1 cellular context compared by ENCODE assay signal in genomic region chr1:27659497-27660299, GRCh38.
A peak's percentile ranks its signal among the peaks of the same experiment; 100 is the strongest.
TF ChIP-seq lines count a peak whose summit lies in the region.

No MANE protein-coding gene starts in this region.

TF ChIP-seq in K562, 482 proteins besides CTCF, POLR2A, EP300 and RAD21 (continues in another document):
- TF ChIP-seq E2F6 (IDR thresholded peaks at IDR 0.05; ENCODE audit: borderline replicate concordance in 1 of 2, extremely low read depth in 1 of 2, insufficient read depth in 1 of 2, insufficient read length in 1 of 2, low read depth in 1 of 2, low read length in 1 of 2, poor library complexity in 1 of 2, severe bottlenecking in 1 of 2): peak; percentile 27 to 51
- TF ChIP-seq PBX2 (CRISPR knock-in tag; IDR thresholded peaks at IDR 0.05; ENCODE audit: low read depth): peak; percentile 41; the same call in 1 of the 2 replicates
- TF ChIP-seq PBX2 (tag; conservative IDR thresholded peaks at IDR 0.05; ENCODE audit: low read depth): 0 out of 2 replicates have a peak, but pooled peaks have one; percentile 13
- no peak for TF ChIP-seq ID3 (CRISPR knock-in tag; IDR thresholded peaks at IDR 0.05)
- TF ChIP-seq ID3 (tag; IDR thresholded peaks at IDR 0.05): no peak
- peak; percentile 71 for TF ChIP-seq ZBTB12 (CRISPR knock-in tag; IDR thresholded peaks at IDR 0.05)
- TF ChIP-seq ATF7 (IDR thresholded peaks at IDR 0.05): peak; percentile 86
- 0 out of 2 replicates have a peak, but pooled peaks have one; percentile 38 for TF ChIP-seq KHSRP (IDR thresholded peaks at IDR 0.05)
- 0 out of 4 replicates have a peak, but pooled peaks of 1 of the 2 experiments have one; percentile 15 for TF ChIP-seq ZMIZ1 (IDR thresholded peaks at IDR 0.05; ENCODE audit: low read depth in 2 of 2, low read length in 2 of 2)
- no peak for TF ChIP-seq KAT2B (IDR thresholded peaks at IDR 0.05; ENCODE audit: low read depth, low read length)
- peak; percentile 49; the same call in 1 of the 2 replicates for TF ChIP-seq KLF13 (tag; IDR thresholded peaks at IDR 0.05; ENCODE audit: borderline replicate concordance, low read depth)
- no peak for TF ChIP-seq CSDE1 (IDR thresholded peaks at IDR 0.05)
- no peak for TF ChIP-seq GTF2E2 (tag; IDR thresholded peaks at IDR 0.05)
- no peak for TF ChIP-seq HLTF (IDR thresholded peaks at IDR 0.05)
- TF ChIP-seq MEF2A (IDR thresholded peaks at IDR 0.05; ENCODE audit: control insufficient read depth, low read depth, low read length): peak; percentile 63; the same call in 1 of the 2 replicates
- peak; percentile 56; the same call in 1 of the 2 replicates for TF ChIP-seq TFAP4 (CRISPR knock-in tag; IDR thresholded peaks at IDR 0.05; ENCODE audit: borderline replicate concordance)
- TF ChIP-seq CCNT2 (IDR thresholded peaks at IDR 0.05; ENCODE audit: borderline replicate concordance, extremely low read depth, insufficient read length, low read depth, low read length): peak; percentile 58
- peak; percentile 93 for TF ChIP-seq ZBTB7A (IDR thresholded peaks at IDR 0.05; ENCODE audit: borderline replicate concordance, control insufficient read depth, low read depth, low read length)
- 0 out of 2 replicates have a peak, but pooled peaks have one; percentile 27 for TF ChIP-seq SMARCA4 (IDR thresholded peaks at IDR 0.05)
- peak; percentile 85 for TF ChIP-seq CREB1 (IDR thresholded peaks at IDR 0.05)
- TF ChIP-seq CREB1 (CRISPR knock-in tag; IDR thresholded peaks at IDR 0.05): peak; percentile 90
- 0 out of 2 replicates have a peak, but pooled peaks have one; percentile 35 for TF ChIP-seq ZNF395 (CRISPR knock-in tag; IDR thresholded peaks at IDR 0.05)
- TF ChIP-seq SP1 (CRISPR knock-in tag; IDR thresholded peaks at IDR 0.05): peak; percentile 90
- TF ChIP-seq SRF (CRISPR knock-in tag; IDR thresholded peaks at IDR 0.05): peak in 1 of 2 experiments; percentile 56; a peak in 1 of 4 replicates
- TF ChIP-seq PHF8 (IDR thresholded peaks at IDR 0.05; ENCODE audit: borderline replicate concordance, low read length): peak; percentile 76; the same call in 1 of the 2 replicates
- peak; percentile 42; the same call in 1 of the 2 replicates for TF ChIP-seq HNRNPL (IDR thresholded peaks at IDR 0.05; ENCODE audit: low read depth, low read length)
- no peak for TF ChIP-seq ZKSCAN8 (CRISPR knock-in tag; IDR thresholded peaks at IDR 0.05)
- TF ChIP-seq ILF3 (IDR thresholded peaks at IDR 0.05; ENCODE audit: borderline replicate concordance): no peak
- TF ChIP-seq SMARCA5 (IDR thresholded peaks at IDR 0.05): 0 out of 2 replicates have a peak, but pooled peaks have one; percentile 30
- TF ChIP-seq ZFX (CRISPR knock-in tag; IDR thresholded peaks at IDR 0.05): peak; percentile 70
- TF ChIP-seq ATF1 (CRISPR knock-in tag; IDR thresholded peaks at IDR 0.05): peak; percentile 67
- TF ChIP-seq ATF1 (tag; IDR thresholded peaks at IDR 0.05): peak; percentile 92
- no peak for TF ChIP-seq ZBTB8A (IDR thresholded peaks at IDR 0.05; ENCODE audit: partially characterized antibody)
- peak in 1 of 2 experiments; percentile 28; a peak in 1 of 4 replicates for TF ChIP-seq RCOR1 (IDR thresholded peaks at IDR 0.05; ENCODE audit: borderline replicate concordance in 1 of 2, low read depth in 2 of 2, low read length in 2 of 2)
- TF ChIP-seq NFYB (IDR thresholded peaks at IDR 0.05; ENCODE audit: extremely low read depth, insufficient read length): peak; percentile 49
- peak; percentile 2 for TF ChIP-seq SP2 (IDR thresholded peaks at IDR 0.05; ENCODE audit: extremely low read depth, low read depth, low read length, poor library complexity, severe bottlenecking)
- TF ChIP-seq MAZ (CRISPR knock-in tag; conservative IDR thresholded peaks at IDR 0.05 in 1 of 2, IDR thresholded peaks at IDR 0.05 in 1 of 2): peak; percentile 42 to 68; a peak in 2 of 4 replicates
- no peak for TF ChIP-seq NKRF (IDR thresholded peaks at IDR 0.05; ENCODE audit: borderline replicate concordance)
- TF ChIP-seq ELF2 (CRISPR knock-in tag; IDR thresholded peaks at IDR 0.05): 0 out of 2 replicates have a peak, but pooled peaks have one; percentile 27
- peak in 1 of 2 experiments; percentile 9; a peak in 2 of 4 replicates for TF ChIP-seq NONO (IDR thresholded peaks at IDR 0.05; ENCODE audit: low read depth in 2 of 2, low read length in 1 of 2)
- peak; percentile 74 for TF ChIP-seq JUND (IDR thresholded peaks at IDR 0.05; ENCODE audit: borderline replicate concordance, low read depth, low read length)
- peak; percentile 28; the same call in 1 of the 3 replicates for TF ChIP-seq JUND (tag; IDR thresholded peaks at IDR 0.05; ENCODE audit: borderline replicate concordance, low read depth, low read length)
- TF ChIP-seq HMGN3 (IDR thresholded peaks at IDR 0.05; ENCODE audit: borderline replicate concordance, extremely low read depth, insufficient read length, low read depth, low read length): peak; percentile 52
- TF ChIP-seq ELF4 (CRISPR knock-in tag; IDR thresholded peaks at IDR 0.05): peak; percentile 45; the same call in 1 of the 2 replicates
- TF ChIP-seq DPF2 (IDR thresholded peaks at IDR 0.05): 0 out of 2 replicates have a peak, but pooled peaks have one; percentile 24
- 0 out of 2 replicates have a peak, but pooled peaks have one; percentile 27 for TF ChIP-seq MTA3 (IDR thresholded peaks at IDR 0.05; ENCODE audit: borderline replicate concordance)
- TF ChIP-seq POLR2G (IDR thresholded peaks at IDR 0.05; ENCODE audit: low read depth, low read length): peak; percentile 91
- peak; percentile 32 to 50; a peak in 3 of 4 replicates for TF ChIP-seq NRF1 (conservative IDR thresholded peaks at IDR 0.05 in 1 of 2, IDR thresholded peaks at IDR 0.05 in 1 of 2)
- TF ChIP-seq CREM (IDR thresholded peaks at IDR 0.05; ENCODE audit: low read depth): peak; percentile 92
